16 cellular contexts compared by ENCODE assay signal in genomic region chr1:43994071-43994470, GRCh38. TPM values are rescaled to one million over a fixed set of nuclear protein-coding genes. Genes with fewer than 3 reads are reported as not detected.
DNase-seq lines count a peak whose midpoint lies in the region; ATAC-seq, FAIRE-seq and TF ChIP-seq lines count a peak whose summit lies in the region.
"Had no signal": no experiment of that assay in that cellular context is flagged by ENCODE, and none has a peak within 500 bp of the region (broad histone marks: within the 10 kb centered on the region; RNA-seq: fewer than 3 reads in every experiment).

No MANE protein-coding gene starts in this region.

- H3K4me2 ChIP-seq in HepG2 (ENCODE audit: low read depth, low read length): no peak overlapping the region

- no peaks in the 10 kb centered on the region for H3K9me3 Mint-ChIP-seq in stimulated activated effector memory CD8-positive, alpha-beta T cell treated with anti-CD3 and anti-CD28 coated beads, Interleukin-12 subunit alpha, Interleukin-12 subunit beta, amount 100 ng/mL, for 72 hours
- H3K9me3 Mint-ChIP-seq: T-cell had no signal

- H3K27ac Mint-ChIP-seq in stimulated activated effector memory CD8-positive, alpha-beta T cell treated with anti-CD3 and anti-CD28 coated beads, Interleukin-12 subunit alpha, Interleukin-12 subunit beta, amount 100 ng/mL, for 72 hours: no peak overlapping the region
- H3K27ac Mint-ChIP-seq: T-cell had no signal

- TF ChIP-seq CTCF in HepG2 (CRISPR knock-in tag; IDR thresholded peaks at IDR 0.05) (no peak), right lobe of liver (IDR thresholded peaks at IDR 0.05) (no peak)

- H3K36me3 ChIP-seq in HepG2 (replicated peaks in 1 of 2; ENCODE audit: control insufficient read depth in 1 of 2, insufficient read depth in 2 of 2, low read length in 2 of 2) (no peaks in the 10 kb centered on the region), right lobe of liver (no peaks in the 10 kb centered on the region)
- H3K36me3 ChIP-seq: Peyer's patch, SJCRH30 had no signal

- no peaks in the 10 kb centered on the region for H3K79me2 ChIP-seq in HepG2 (ENCODE audit: insufficient read depth, low read length)

- CTCF ChIA-PET in HepG2 (lab: Yijun Ruan, JAX; ENCODE audit: low intra/inter-chr PET ratio, low total read pairs): interaction anchor here (1.5 kb wide), 1 partner anchor 54 kb away, joined by 6 read pairs; no protein-coding TSS in a partner anchor

- FAIRE-seq in HepG2 (lab: Jason Lieb, UNC): no peak

- no peak overlapping the region for H2AFZ ChIP-seq in HepG2 (ENCODE audit: low read length)

- H3K9me3 ChIP-seq in HepG2 (ENCODE audit: low read length) (no peaks in the 10 kb centered on the region), right lobe of liver (no peaks in the 10 kb centered on the region)
- H3K9me3 ChIP-seq: Peyer's patch, SJCRH30 had no signal

- no peak for DNase-seq in HepG2 (ENCODE audit: low spot score)
- DNase-seq in right lobe of liver: no peak
- peak; percentile 18 for DNase-seq in NCI-H226
- no peak for DNase-seq in occipital lobe (lab: John Stamatoyannopoulos, UW)
- no peak for DNase-seq in DMS114 treated with DMSO at 0.1 percent for 48 hours (lab: John Stamatoyannopoulos, UW; ENCODE audit: unreplicated experiment)
- no peak for DNase-seq in stimulated activated effector memory CD8-positive, alpha-beta T cell treated with anti-CD3 and anti-CD28 coated beads, Interleukin-12 subunit alpha, Interleukin-12 subunit beta, amount 100 ng/mL, for 72 hours (ENCODE audit: low spot score in 2 of 2)
- DNase-seq: DMS79 treated with DMSO at 0.1 percent for 48 hours, KG1, NCI-H1105, NCI-H2029 treated with DMSO at 0.1 percent for 48 hours, NCI-H345, Peyer's patch, T-cell had no signal

- peaks cover 14% of the 10 kb centered on the region for H3K36me3 Mint-ChIP-seq in stimulated activated effector memory CD8-positive, alpha-beta T cell treated with anti-CD3 and anti-CD28 coated beads, Interleukin-12 subunit alpha, Interleukin-12 subunit beta, amount 100 ng/mL, for 72 hours
- H3K36me3 Mint-ChIP-seq: T-cell had no signal

- no peak for ATAC-seq in HepG2
- ATAC-seq in right lobe of liver: no peak
- ATAC-seq in esophagus mucosa: peak; percentile 9
- no peak for ATAC-seq in GM18909 (IDR thresholded peaks at IDR 0.05; ENCODE audit: poor library complexity, unreplicated experiment)
- no peak for ATAC-seq in stimulated activated effector memory CD8-positive, alpha-beta T cell treated with anti-CD3 and anti-CD28 coated beads, Interleukin-12 subunit alpha, Interleukin-12 subunit beta, amount 100 ng/mL, for 72 hours
- ATAC-seq: T-cell had no signal

- intact Hi-C loops in HepG2 (cut with micrococcal nuclease; ENCODE audit: unreplicated experiment) (loop anchor here (2.0 kb wide), 1 partner anchor 43 kb away; no protein-coding TSS in a partner anchor), right lobe of liver (cut with DNase I) (no loop called here)

- TF ChIP-seq POLR2A in HepG2 (IDR thresholded peaks at IDR 0.05; ENCODE audit: insufficient read depth in 1 of 2, low read depth in 2 of 2, low read length in 2 of 2) (no peak), right lobe of liver (IDR thresholded peaks at IDR 0.05) (no peak)

- in situ Hi-C loops in HepG2 (cut with HindIII; ENCODE audit: extremely low pct_ligation_motif_present, low pct_unique_long_range_greater_than_20kb): no loop called here

- TF ChIP-seq RAD21 in HepG2 (CRISPR knock-in tag; IDR thresholded peaks at IDR 0.05): no peak

- TSS peak; percentile 19 for BruUV-seq in HepG2 (replicated peaks; lab: Mats Ljungman, UMichigan)

- no peak overlapping the region for H3K4me3 ChIP-seq in HepG2 (replicated peaks in 1 of 3; ENCODE audit: insufficient read depth in 1 of 3, low read depth in 2 of 3, low read length in 3 of 3)
- no peak overlapping the region for H3K4me3 ChIP-seq in right lobe of liver
- H3K4me3 ChIP-seq: Peyer's patch, SJCRH30 had no signal

- H3K4me3 Mint-ChIP-seq in stimulated activated effector memory CD8-positive, alpha-beta T cell treated with anti-CD3 and anti-CD28 coated beads, Interleukin-12 subunit alpha, Interleukin-12 subunit beta, amount 100 ng/mL, for 72 hours: no peak overlapping the region

- H4K20me1 ChIP-seq in HepG2 (ENCODE audit: insufficient read depth, low read length): no peaks in the 10 kb centered on the region

- H3K27ac ChIP-seq in HepG2 (ENCODE audit: extremely low read length, insufficient read depth, low read length) (no peak overlapping the region), right lobe of liver (no peak overlapping the region)
- H3K27ac ChIP-seq: Peyer's patch, SJCRH30 had no signal

- WGBS in HepG2 (ENCODE audit: low lambda C conversion rate): 85% methylated on average over 6 of the region's 7 CpGs
- WGBS in right lobe of liver (ENCODE audit: insufficient coverage, low coverage, low lambda C conversion rate, missing lambda C conversion rate): 89% methylated on average over 5 of the region's 7 CpGs

- H3K4me1 ChIP-seq in HepG2 (ENCODE audit: insufficient read depth, low read length): peaks cover 54% of the 10 kb centered on the region
- peaks cover 0 to 7% (median 1%) of the 10 kb centered on the region in 4 donors for H3K4me1 ChIP-seq in right lobe of liver

- TF ChIP-seq EP300 in HepG2 (IDR thresholded peaks at IDR 0.05; ENCODE audit: low read depth in 2 of 2, low read length in 2 of 2): no peak
- no peak for TF ChIP-seq EP300 in HepG2 (CRISPR knock-in tag; IDR thresholded peaks at IDR 0.05; ENCODE audit: borderline replicate concordance)

- no peak overlapping the region for H3K9ac ChIP-seq in HepG2 (ENCODE audit: insufficient read depth, low read depth, low read length)

- H3K4me1 Mint-ChIP-seq in stimulated activated effector memory CD8-positive, alpha-beta T cell treated with anti-CD3 and anti-CD28 coated beads, Interleukin-12 subunit alpha, Interleukin-12 subunit beta, amount 100 ng/mL, for 72 hours: peaks cover 20% of the 10 kb centered on the region

- no peaks in the 10 kb centered on the region for H3K27me3 ChIP-seq in HepG2 (ENCODE audit: control insufficient read depth in 1 of 2, insufficient read depth in 2 of 2, low read length in 2 of 2)
- no peaks in the 10 kb centered on the region for H3K27me3 ChIP-seq in right lobe of liver
- H3K27me3 ChIP-seq: Peyer's patch, SJCRH30 had no signal

- POLR2A ChIA-PET in HepG2 (lab: Yijun Ruan, JAX): interaction anchor here (0.7 to 1.1 kb wide), 2 partner anchors 16 to 30 kb away, joined by 3 read pairs; no protein-coding TSS in a partner anchor

RNA-seq across cellular contexts. Expression of gene CCDC24, which starts 2.7 kb away (rescaled TPM):
- total RNA-seq in HepG2 (2016; rRNA removed; fragmentation: Illumina TruSeq; extraction: Trizol): 2.2 and 2.9 TPM in 2 replicates
- 0.79 and 2.4 TPM in 2 replicates for total RNA-seq in HepG2 (2016; cell fraction: cytosol; rRNA removed; fragmentation: Illumina TruSeq; extraction: Trizol; ENCODE audit: low read depth)
- total RNA-seq in HepG2 (2016; cell fraction: insoluble cytoplasmic fraction; rRNA removed; fragmentation: Illumina TruSeq; extraction: Trizol): 0.95 and 2.5 TPM in 2 replicates
- 1.8 and 2.6 TPM in 2 replicates for total RNA-seq in HepG2 (2016; cell fraction: membrane; rRNA removed; fragmentation: Illumina TruSeq; extraction: Trizol)
- 2.8 and 3.1 TPM in 2 replicates for total RNA-seq in HepG2 (2016; cell fraction: nucleus; rRNA removed; fragmentation: Illumina TruSeq; extraction: Trizol)
- polyA plus RNA-seq in HepG2 (2011; rRNA removed): 1.4 and 1.8 TPM in 2 replicates
- polyA plus RNA-seq in HepG2 (2011; cell fraction: cytosol; rRNA removed): 0.59 and 0.82 TPM in 2 replicates
- polyA plus RNA-seq in HepG2 (2011; cell fraction: nucleus; rRNA removed): 8.4 and 10.6 TPM in 2 replicates
- 2.3 and 3.3 TPM in 2 replicates for polyA plus RNA-seq in HepG2 (2012)
- 1.3 and 1.8 TPM in 2 replicates for polyA plus RNA-seq in HepG2 (2016; cell fraction: cytosol; fragmentation: Illumina TruSeq; extraction: Trizol; ENCODE audit: low read depth)
- polyA plus RNA-seq in HepG2 (2016; cell fraction: insoluble cytoplasmic fraction; fragmentation: Illumina TruSeq; extraction: Trizol; ENCODE audit: low read depth): 2.1 and 2.4 TPM in 2 replicates
- 1.7 and 2.2 TPM in 2 replicates for polyA plus RNA-seq in HepG2 (2016; cell fraction: membrane; fragmentation: Illumina TruSeq; extraction: Trizol; ENCODE audit: low read depth)
- polyA plus RNA-seq in HepG2 (2016; cell fraction: nucleus; fragmentation: Illumina TruSeq; extraction: Trizol; ENCODE audit: insufficient read depth, low read depth): 4.7 and 6.9 TPM in 2 replicates
- 1.1 and 1.6 TPM in 2 replicates for polyA minus RNA-seq in HepG2 (2011; rRNA and poly(A)+ RNA removed; ENCODE audit: low replicate concordance)
- polyA minus RNA-seq in HepG2 (2011; cell fraction: cytosol; rRNA and poly(A)+ RNA removed): not detected in 2 replicates
- polyA minus RNA-seq in HepG2 (2011; cell fraction: nucleus; rRNA and poly(A)+ RNA removed): 1.2 and 1.9 TPM in 2 replicates
- 1 to 10 TPM; 2.2 to 8.4 (median 3.5) TPM for total RNA-seq in right lobe of liver
- 4.0 TPM for total RNA-seq in esophagus mucosa
- 7.2 TPM for total RNA-seq in occipital lobe

RNA-seq across cellular contexts. Expression of gene B4GALT2, which starts 15.1 kb away (rescaled TPM):
- 56.5 and 78.0 TPM in 2 replicates for total RNA-seq in HepG2 (2016; rRNA removed; fragmentation: Illumina TruSeq; extraction: Trizol)
- 81.0 and 86.5 TPM in 2 replicates for total RNA-seq in HepG2 (2016; cell fraction: cytosol; rRNA removed; fragmentation: Illumina TruSeq; extraction: Trizol; ENCODE audit: low read depth)
- 57.1 and 86.7 TPM in 2 replicates for total RNA-seq in HepG2 (2016; cell fraction: insoluble cytoplasmic fraction; rRNA removed; fragmentation: Illumina TruSeq; extraction: Trizol)
- total RNA-seq in HepG2 (2016; cell fraction: membrane; rRNA removed; fragmentation: Illumina TruSeq; extraction: Trizol): 144 and 151 TPM in 2 replicates
- 42.0 and 49.7 TPM in 2 replicates for total RNA-seq in HepG2 (2016; cell fraction: nucleus; rRNA removed; fragmentation: Illumina TruSeq; extraction: Trizol)
- polyA plus RNA-seq in HepG2 (2011; rRNA removed): 41.9 and 57.0 TPM in 2 replicates
- polyA plus RNA-seq in HepG2 (2011; cell fraction: cytosol; rRNA removed): 39.2 and 66.4 TPM in 2 replicates
- 53.0 and 54.3 TPM in 2 replicates for polyA plus RNA-seq in HepG2 (2011; cell fraction: nucleus; rRNA removed)
- polyA plus RNA-seq in HepG2 (2012): 40.1 and 41.5 TPM in 2 replicates
- polyA plus RNA-seq in HepG2 (2016; cell fraction: cytosol; fragmentation: Illumina TruSeq; extraction: Trizol; ENCODE audit: low read depth): 96.5 and 101 TPM in 2 replicates
- 67.6 and 73.0 TPM in 2 replicates for polyA plus RNA-seq in HepG2 (2016; cell fraction: insoluble cytoplasmic fraction; fragmentation: Illumina TruSeq; extraction: Trizol; ENCODE audit: low read depth)
- polyA plus RNA-seq in HepG2 (2016; cell fraction: membrane; fragmentation: Illumina TruSeq; extraction: Trizol; ENCODE audit: low read depth): 132 and 145 TPM in 2 replicates
- polyA plus RNA-seq in HepG2 (2016; cell fraction: nucleus; fragmentation: Illumina TruSeq; extraction: Trizol; ENCODE audit: insufficient read depth, low read depth): 86.0 and 90.4 TPM in 2 replicates
- 52.0 and 94.8 TPM in 2 replicates for polyA minus RNA-seq in HepG2 (2011; rRNA and poly(A)+ RNA removed; ENCODE audit: low replicate concordance)
- 24.3 and 27.3 TPM in 2 replicates for polyA minus RNA-seq in HepG2 (2011; cell fraction: cytosol; rRNA and poly(A)+ RNA removed)
- 13.7 and 15.8 TPM in 2 replicates for polyA minus RNA-seq in HepG2 (2011; cell fraction: nucleus; rRNA and poly(A)+ RNA removed)
- 10 to 100 TPM; 13.4 to 49.5 (median 18.5) TPM for total RNA-seq in right lobe of liver
- total RNA-seq in esophagus mucosa: 40.1 TPM
- 93.9 TPM for total RNA-seq in occipital lobe

RNA-seq across cellular contexts. Expression of gene ATP6V0B, which starts 19.3 kb away (rescaled TPM):
- total RNA-seq in HepG2 (2016; rRNA removed; fragmentation: Illumina TruSeq; extraction: Trizol) (76.4 and 161 TPM in 2 replicates), right lobe of liver (100 to 1,000 TPM in 2 of 6 experiments, 10 to 100 TPM in 4; 64.4 to 142 (median 76.9) TPM), esophagus mucosa (95.7 TPM), occipital lobe (183 TPM)
- 117 and 155 TPM in 2 replicates for total RNA-seq in HepG2 (2016; cell fraction: cytosol; rRNA removed; fragmentation: Illumina TruSeq; extraction: Trizol; ENCODE audit: low read depth)
- total RNA-seq in HepG2 (2016; cell fraction: insoluble cytoplasmic fraction; rRNA removed; fragmentation: Illumina TruSeq; extraction: Trizol): 83.5 and 169 TPM in 2 replicates
- total RNA-seq in HepG2 (2016; cell fraction: membrane; rRNA removed; fragmentation: Illumina TruSeq; extraction: Trizol): 125 and 145 TPM in 2 replicates
- total RNA-seq in HepG2 (2016; cell fraction: nucleus; rRNA removed; fragmentation: Illumina TruSeq; extraction: Trizol): 134 and 145 TPM in 2 replicates
- polyA plus RNA-seq in HepG2 (2011; rRNA removed): 157 and 169 TPM in 2 replicates
- polyA plus RNA-seq in HepG2 (2011; cell fraction: cytosol; rRNA removed): 171 and 212 TPM in 2 replicates
- 191 and 208 TPM in 2 replicates for polyA plus RNA-seq in HepG2 (2011; cell fraction: nucleus; rRNA removed)
- 45.1 and 96.9 TPM in 2 replicates for polyA plus RNA-seq in HepG2 (2012)
- polyA plus RNA-seq in HepG2 (2016; cell fraction: cytosol; fragmentation: Illumina TruSeq; extraction: Trizol; ENCODE audit: low read depth): 104 and 146 TPM in 2 replicates
- 64.0 and 66.5 TPM in 2 replicates for polyA plus RNA-seq in HepG2 (2016; cell fraction: insoluble cytoplasmic fraction; fragmentation: Illumina TruSeq; extraction: Trizol; ENCODE audit: low read depth)
- polyA plus RNA-seq in HepG2 (2016; cell fraction: membrane; fragmentation: Illumina TruSeq; extraction: Trizol; ENCODE audit: low read depth): 95.1 and 113 TPM in 2 replicates
- polyA plus RNA-seq in HepG2 (2016; cell fraction: nucleus; fragmentation: Illumina TruSeq; extraction: Trizol; ENCODE audit: insufficient read depth, low read depth): 218 and 233 TPM in 2 replicates
- polyA minus RNA-seq in HepG2 (2011; rRNA and poly(A)+ RNA removed; ENCODE audit: low replicate concordance): 161 and 288 TPM in 2 replicates
- polyA minus RNA-seq in HepG2 (2011; cell fraction: cytosol; rRNA and poly(A)+ RNA removed): 33.1 and 37.3 TPM in 2 replicates
- 51.0 and 60.8 TPM in 2 replicates for polyA minus RNA-seq in HepG2 (2011; cell fraction: nucleus; rRNA and poly(A)+ RNA removed)

RNA-seq across cellular contexts. Expression of gene DPH2, which starts 24.3 kb away (rescaled TPM):
- 38.3 and 40.5 TPM in 2 replicates for total RNA-seq in HepG2 (2016; rRNA removed; fragmentation: Illumina TruSeq; extraction: Trizol)
- total RNA-seq in HepG2 (2016; cell fraction: cytosol; rRNA removed; fragmentation: Illumina TruSeq; extraction: Trizol; ENCODE audit: low read depth): 15.2 TPM in 2 replicates
- 33.0 and 37.1 TPM in 2 replicates for total RNA-seq in HepG2 (2016; cell fraction: insoluble cytoplasmic fraction; rRNA removed; fragmentation: Illumina TruSeq; extraction: Trizol)
- 43.0 and 46.2 TPM in 2 replicates for total RNA-seq in HepG2 (2016; cell fraction: membrane; rRNA removed; fragmentation: Illumina TruSeq; extraction: Trizol)
- total RNA-seq in HepG2 (2016; cell fraction: nucleus; rRNA removed; fragmentation: Illumina TruSeq; extraction: Trizol): 21.9 and 28.3 TPM in 2 replicates
- polyA plus RNA-seq in HepG2 (2011; rRNA removed): 32.2 and 39.3 TPM in 2 replicates
- 29.8 and 30.1 TPM in 2 replicates for polyA plus RNA-seq in HepG2 (2011; cell fraction: cytosol; rRNA removed)
- polyA plus RNA-seq in HepG2 (2011; cell fraction: nucleus; rRNA removed): 143 and 148 TPM in 2 replicates
- 16.3 and 20.7 TPM in 2 replicates for polyA plus RNA-seq in HepG2 (2012)
- 16.6 and 18.7 TPM in 2 replicates for polyA plus RNA-seq in HepG2 (2016; cell fraction: cytosol; fragmentation: Illumina TruSeq; extraction: Trizol; ENCODE audit: low read depth)
- polyA plus RNA-seq in HepG2 (2016; cell fraction: insoluble cytoplasmic fraction; fragmentation: Illumina TruSeq; extraction: Trizol; ENCODE audit: low read depth): 33.1 and 38.5 TPM in 2 replicates
- polyA plus RNA-seq in HepG2 (2016; cell fraction: membrane; fragmentation: Illumina TruSeq; extraction: Trizol; ENCODE audit: low read depth): 41.7 and 43.1 TPM in 2 replicates
- 50.3 and 52.5 TPM in 2 replicates for polyA plus RNA-seq in HepG2 (2016; cell fraction: nucleus; fragmentation: Illumina TruSeq; extraction: Trizol; ENCODE audit: insufficient read depth, low read depth)
- polyA minus RNA-seq in HepG2 (2011; rRNA and poly(A)+ RNA removed; ENCODE audit: low replicate concordance): 71.2 and 144 TPM in 2 replicates
- 10.3 and 13.5 TPM in 2 replicates for polyA minus RNA-seq in HepG2 (2011; cell fraction: cytosol; rRNA and poly(A)+ RNA removed)
- 36.7 and 43.0 TPM in 2 replicates for polyA minus RNA-seq in HepG2 (2011; cell fraction: nucleus; rRNA and poly(A)+ RNA removed)
- 10 to 100 TPM in 5 of 6 experiments, 1 to 10 TPM in 1; 8.9 to 27.5 (median 12.0) TPM for total RNA-seq in right lobe of liver
- total RNA-seq in esophagus mucosa: 18.3 TPM
- 15.9 TPM for total RNA-seq in occipital lobe

RNA-seq across cellular contexts. Expression of gene SLC6A9, which starts 37.2 kb away (rescaled TPM):
- 4.8 and 8.5 TPM in 2 replicates for total RNA-seq in HepG2 (2016; rRNA removed; fragmentation: Illumina TruSeq; extraction: Trizol)
- total RNA-seq in HepG2 (2016; cell fraction: cytosol; rRNA removed; fragmentation: Illumina TruSeq; extraction: Trizol; ENCODE audit: low read depth): 1.5 and 2.2 TPM in 2 replicates
- total RNA-seq in HepG2 (2016; cell fraction: insoluble cytoplasmic fraction; rRNA removed; fragmentation: Illumina TruSeq; extraction: Trizol): 3.6 and 8.3 TPM in 2 replicates
- 5.1 and 6.1 TPM in 2 replicates for total RNA-seq in HepG2 (2016; cell fraction: membrane; rRNA removed; fragmentation: Illumina TruSeq; extraction: Trizol)
- 11.0 and 14.1 TPM in 2 replicates for total RNA-seq in HepG2 (2016; cell fraction: nucleus; rRNA removed; fragmentation: Illumina TruSeq; extraction: Trizol)
- 9.9 and 16.1 TPM in 2 replicates for polyA plus RNA-seq in HepG2 (2011; rRNA removed)
- 7.9 and 8.4 TPM in 2 replicates for polyA plus RNA-seq in HepG2 (2011; cell fraction: cytosol; rRNA removed)
- polyA plus RNA-seq in HepG2 (2011; cell fraction: nucleus; rRNA removed): 33.5 and 37.5 TPM in 2 replicates
- 11.7 and 19.4 TPM in 2 replicates for polyA plus RNA-seq in HepG2 (2012)
- 2.5 TPM in 2 replicates for polyA plus RNA-seq in HepG2 (2016; cell fraction: cytosol; fragmentation: Illumina TruSeq; extraction: Trizol; ENCODE audit: low read depth)
- polyA plus RNA-seq in HepG2 (2016; cell fraction: insoluble cytoplasmic fraction; fragmentation: Illumina TruSeq; extraction: Trizol; ENCODE audit: low read depth): 5.1 and 6.9 TPM in 2 replicates
- 5.7 and 5.9 TPM in 2 replicates for polyA plus RNA-seq in HepG2 (2016; cell fraction: membrane; fragmentation: Illumina TruSeq; extraction: Trizol; ENCODE audit: low read depth)
- 20.8 and 22.7 TPM in 2 replicates for polyA plus RNA-seq in HepG2 (2016; cell fraction: nucleus; fragmentation: Illumina TruSeq; extraction: Trizol; ENCODE audit: insufficient read depth, low read depth)
- 32.9 and 95.0 TPM in 2 replicates for polyA minus RNA-seq in HepG2 (2011; rRNA and poly(A)+ RNA removed; ENCODE audit: low replicate concordance)
- polyA minus RNA-seq in HepG2 (2011; cell fraction: cytosol; rRNA and poly(A)+ RNA removed): 7.2 and 7.7 TPM in 2 replicates
- 11.1 and 11.3 TPM in 2 replicates for polyA minus RNA-seq in HepG2 (2011; cell fraction: nucleus; rRNA and poly(A)+ RNA removed)
- 1 to 10 TPM in 4 of 6 experiments, under 1 TPM in 2; 0.78 to 2.2 (median 1.9) TPM for total RNA-seq in right lobe of liver
- total RNA-seq in esophagus mucosa: 46.7 TPM
- total RNA-seq in occipital lobe: 3.0 TPM
